21 cellular contexts compared by ENCODE assay signal in genomic region chr12:116127858-116128257, GRCh38.
"Had no signal": no experiment of that assay in that cellular context is flagged by ENCODE, and none has a peak within 500 bp of the region (broad histone marks: within the 10 kb centered on the region; RNA-seq: fewer than 3 reads in every experiment).

No MANE protein-coding gene starts in this region.

- H3K4me3 Mint-ChIP-seq: activated CD4-positive, alpha-beta T cell treated with anti-CD3 and anti-CD28 coated beads for 36 hours; activated CD8-positive, alpha-beta T cell treated with anti-CD3 and anti-CD28 coated beads for 36 hours; activated naive CD4-positive, alpha-beta T cell treated with anti-CD3 and anti-CD28 coated beads, Interleukin-2, amount 50 U/mL, for 24 hours; stimulated activated naive B cell treated with anti-CD40 and anti-IgM and Interleukin-4, amounts not matched to agents 10 μg/mL and 1 μg/mL and 100 μg/mL, for 72 hours; T-helper 1 cell treated with Interleukin-12 subunit alpha and Interleukin-12 subunit beta and Interleukin-4 antibody, amounts not matched to agents 30 μg/mL and 1 μg/mL, for 36 hours had no signal

- DNase-seq: activated CD4-positive, alpha-beta T cell treated with anti-CD3 and anti-CD28 coated beads for 36 hours; activated CD8-positive, alpha-beta memory T cell treated with anti-CD3 and anti-CD28 coated beads, Interleukin-2, amount 50 U/mL, for 4 hours; activated CD8-positive, alpha-beta T cell treated with anti-CD3 and anti-CD28 coated beads for 36 hours; activated effector memory CD4-positive, alpha-beta T cell treated with anti-CD3 and anti-CD28 coated beads, Interleukin-2, amount 50 U/mL, for 16 hours; activated T-cell treated with anti-CD3 and anti-CD28 coated beads, Interleukin-2, amount 50 U/mL, for 48 hours; central memory CD4-positive, alpha-beta T cell; effector memory CD4-positive, alpha-beta T cell; foreskin melanocyte; head of caudate nucleus; kidney glomerular epithelial cell; stimulated activated CD4-positive, alpha-beta T cell treated with anti-CD3 and anti-CD28 coated beads, Interleukin-15, amount 100 ng/mL, for 24 hours; stimulated activated CD4-positive, alpha-beta T cell treated with anti-CD3 and anti-CD28 coated beads, Interleukin-4, amount 100 ng/mL, for 1 hour; stimulated activated naive B cell treated with anti-CD40 and anti-IgM and Interleukin-4, amounts not matched to agents 10 μg/mL and 1 μg/mL and 100 μg/mL, for 72 hours; tibial artery; WERI-Rb-1 had no signal

- H3K27me3 Mint-ChIP-seq: activated CD4-positive, alpha-beta T cell treated with anti-CD3 and anti-CD28 coated beads for 36 hours; activated CD8-positive, alpha-beta T cell treated with anti-CD3 and anti-CD28 coated beads for 36 hours; activated naive CD4-positive, alpha-beta T cell treated with anti-CD3 and anti-CD28 coated beads, Interleukin-2, amount 50 U/mL, for 24 hours; stimulated activated naive B cell treated with anti-CD40 and anti-IgM and Interleukin-4, amounts not matched to agents 10 μg/mL and 1 μg/mL and 100 μg/mL, for 72 hours had no signal

- FAIRE-seq: urothelium cell line had no signal

- H3K27me3 ChIP-seq: right atrium auricular region, tibial artery had no signal

- H3K27ac ChIP-seq: coronary artery, epithelial cell of prostate, right atrium auricular region, tibial artery, WERI-Rb-1 had no signal

- H3K9me3 ChIP-seq: right atrium auricular region, tibial artery had no signal

- H3K36me3 Mint-ChIP-seq: activated naive CD4-positive, alpha-beta T cell treated with anti-CD3 and anti-CD28 coated beads, Interleukin-2, amount 50 U/mL, for 24 hours; stimulated activated naive B cell treated with anti-CD40 and anti-IgM and Interleukin-4, amounts not matched to agents 10 μg/mL and 1 μg/mL and 100 μg/mL, for 72 hours had no signal

- H3K9me3 Mint-ChIP-seq: activated CD8-positive, alpha-beta T cell treated with anti-CD3 and anti-CD28 coated beads for 36 hours; activated naive CD4-positive, alpha-beta T cell treated with anti-CD3 and anti-CD28 coated beads, Interleukin-2, amount 50 U/mL, for 24 hours; stimulated activated naive B cell treated with anti-CD40 and anti-IgM and Interleukin-4, amounts not matched to agents 10 μg/mL and 1 μg/mL and 100 μg/mL, for 72 hours; T-helper 1 cell treated with Interleukin-12 subunit alpha and Interleukin-12 subunit beta and Interleukin-4 antibody, amounts not matched to agents 30 μg/mL and 1 μg/mL, for 36 hours had no signal

- H3K27ac Mint-ChIP-seq: activated CD4-positive, alpha-beta T cell treated with anti-CD3 and anti-CD28 coated beads for 36 hours; activated CD8-positive, alpha-beta T cell treated with anti-CD3 and anti-CD28 coated beads for 36 hours; activated naive CD4-positive, alpha-beta T cell treated with anti-CD3 and anti-CD28 coated beads, Interleukin-2, amount 50 U/mL, for 24 hours; stimulated activated naive B cell treated with anti-CD40 and anti-IgM and Interleukin-4, amounts not matched to agents 10 μg/mL and 1 μg/mL and 100 μg/mL, for 72 hours; T-helper 1 cell treated with Interleukin-12 subunit alpha and Interleukin-12 subunit beta and Interleukin-4 antibody, amounts not matched to agents 30 μg/mL and 1 μg/mL, for 36 hours had no signal

- H3K36me3 ChIP-seq: right atrium auricular region, tibial artery, WERI-Rb-1 had no signal

- H3K4me3 ChIP-seq: coronary artery, right atrium auricular region, tibial artery had no signal
